Comparison of ENCODE assay signal across 8 cellular contexts in the genomic region with DNA sequence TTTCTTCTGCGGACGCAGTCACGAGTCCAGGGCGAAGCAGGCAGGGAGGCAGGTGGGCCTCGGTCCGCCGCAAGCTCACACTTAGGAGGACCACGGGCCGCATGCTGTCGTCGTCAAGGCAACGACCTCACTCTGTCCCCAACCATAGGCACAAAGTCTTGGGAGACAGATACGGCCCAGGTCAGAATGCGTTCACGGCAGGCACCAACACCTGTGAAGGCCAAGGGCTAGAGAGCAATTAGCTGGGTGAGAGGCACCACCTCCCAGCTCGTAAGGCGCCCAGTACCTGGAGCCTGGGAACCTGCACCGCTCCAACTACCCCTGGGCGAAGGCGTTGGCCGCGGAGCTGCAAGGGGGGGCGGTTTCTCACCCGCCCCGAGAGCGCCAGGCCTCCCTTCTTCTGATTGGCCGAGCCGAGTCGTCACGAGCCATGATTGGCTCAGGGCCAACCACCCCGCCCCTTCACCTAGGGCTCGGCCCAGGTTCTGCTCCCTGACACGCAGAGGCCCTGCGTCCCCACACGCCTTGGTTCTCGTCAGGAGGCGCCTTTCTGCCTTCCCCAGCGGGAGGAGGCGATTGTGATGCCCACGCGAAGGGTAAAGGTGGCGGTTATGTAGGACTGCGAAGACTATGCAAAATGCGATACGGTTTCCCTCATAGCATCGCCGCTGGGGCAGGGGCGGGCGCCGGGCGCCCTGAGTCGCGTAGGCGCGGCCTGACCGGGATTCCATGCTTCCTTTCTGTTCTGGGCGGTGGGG. TPM values are rescaled to one million over a fixed set of nuclear protein-coding genes. Genes with fewer than 3 reads are reported as not detected.
DNase-seq lines count a peak whose midpoint lies in the region; ATAC-seq and TF ChIP-seq lines count a peak whose summit lies in the region.

A gene (minus strand): TSS at position 355 of the 758 bp plus-strand sequence. CDS start 4,540 bp downstream, outside the sequence.

- CTCF ChIA-PET in activated CD8-positive, alpha-beta T cell treated with anti-CD3 and anti-CD28 coated beads for 36 hours (lab: Charles Lee) = interaction anchor here (0.6 to 2.3 kb wide), 6 partner anchors 12 to 265 kb away, joined by 3 to 9 read pairs (median 4); a partner anchor contains a TSS

- DNase-seq in NCI-H2171 treated with DMSO at 0.1 percent for 48 hours (lab: John Stamatoyannopoulos, UW) = peak; percentile 78
- peak; percentile 92 for DNase-seq in activated CD8-positive, alpha-beta T cell treated with anti-CD3 and anti-CD28 coated beads for 36 hours
- peak; percentile 95 for DNase-seq in lower lobe of right lung
- peak; percentile 88 to 90 for DNase-seq in stimulated activated CD4-positive, alpha-beta T cell treated with anti-CD3 and anti-CD28 coated beads, Interleukin-4, amount 100 ng/mL, for 4 hours
- no peak for DNase-seq in H4 (ENCODE audit: low spot score)

- intact Hi-C loops in activated CD8-positive, alpha-beta T cell treated with anti-CD3 and anti-CD28 coated beads for 36 hours (cut with micrococcal nuclease) = no loop called here
- intact Hi-C loops in lower lobe of right lung (cut with DNase I) = no loop called here

- peaks cover 22% of the 10 kb centered on the region for H3K4me1 Mint-ChIP-seq in activated CD8-positive, alpha-beta T cell treated with anti-CD3 and anti-CD28 coated beads for 36 hours (ENCODE audit: low read depth)

- 1% methylated on average over 57 of the region's 57 CpGs for WGBS in ectodermal cell, 2 experiments

- H3K27ac Mint-ChIP-seq in activated CD8-positive, alpha-beta T cell treated with anti-CD3 and anti-CD28 coated beads for 36 hours = peak within 1 kb of the TSS; percentile 14

- H3K9me3 ChIP-seq in ectodermal cell (ENCODE audit: control insufficient read depth, low read length) (no peaks in the 10 kb centered on the region), lower lobe of right lung (no peaks in the 10 kb centered on the region)

- POLR2A ChIA-PET in activated CD8-positive, alpha-beta T cell treated with anti-CD3 and anti-CD28 coated beads for 36 hours (lab: Charles Lee) = interaction anchor here (1.0 to 1.5 kb wide), 2 partner anchors 25 to 38 kb away, joined by 4 read pairs; no protein-coding TSS in a partner anchor

- no peaks in the 10 kb centered on the region for H3K4me1 ChIP-seq in ectodermal cell (ENCODE audit: control insufficient read depth, insufficient read depth, low read length)
- H3K4me1 ChIP-seq in lower lobe of right lung = peaks cover 14% of the 10 kb centered on the region

- no peaks in the 10 kb centered on the region for H3K9me3 Mint-ChIP-seq in activated CD8-positive, alpha-beta T cell treated with anti-CD3 and anti-CD28 coated beads for 36 hours

- H3K27ac ChIP-seq in ectodermal cell (ENCODE audit: insufficient read depth, low read depth, low read length, poor library complexity, severe bottlenecking) (no peak within 1 kb of the TSS), lower lobe of right lung (peak within 1 kb of the TSS; percentile 74)

- ATAC-seq in GM18498 (IDR thresholded peaks at IDR 0.05; ENCODE audit: unreplicated experiment) (peak; percentile 100), HG02852 (IDR thresholded peaks at IDR 0.05; ENCODE audit: unreplicated experiment) (peak; percentile 100), lower lobe of right lung (peak; percentile 97 to 98)
- ATAC-seq in activated CD8-positive, alpha-beta T cell treated with anti-CD3 and anti-CD28 coated beads for 36 hours = peak; percentile 98

- H3K4me3 Mint-ChIP-seq in activated CD8-positive, alpha-beta T cell treated with anti-CD3 and anti-CD28 coated beads for 36 hours = peak within 1 kb of the TSS; percentile 73

- TF ChIP-seq CTCF in activated CD8-positive, alpha-beta T cell treated with anti-CD3 and anti-CD28 coated beads for 36 hours (IDR thresholded peaks at IDR 0.05) = no peak
- no peak for TF ChIP-seq CTCF in lower lobe of right lung (IDR thresholded peaks at IDR 0.05)

- H3K27me3 Mint-ChIP-seq in activated CD8-positive, alpha-beta T cell treated with anti-CD3 and anti-CD28 coated beads for 36 hours = no peaks in the 10 kb centered on the region

- H3K4me3 ChIP-seq in ectodermal cell (ENCODE audit: insufficient read depth, low read depth, low read length) = peak within 1 kb of the TSS; percentile 65
- H3K4me3 ChIP-seq in lower lobe of right lung = peak within 1 kb of the TSS; percentile 74

- peaks cover 11% of the 10 kb centered on the region for H3K27me3 ChIP-seq in ectodermal cell (ENCODE audit: control insufficient read depth, insufficient read depth, low read length, poor library complexity, severe bottlenecking)
- H3K27me3 ChIP-seq in lower lobe of right lung (ENCODE audit: low read depth) = no peaks in the 10 kb centered on the region

- H3K36me3 ChIP-seq in ectodermal cell (ENCODE audit: control insufficient read depth, insufficient read depth, low read length) (no peaks in the 10 kb centered on the region), lower lobe of right lung (no peaks in the 10 kb centered on the region)

- no peaks in the 10 kb centered on the region for H3K36me3 Mint-ChIP-seq in activated CD8-positive, alpha-beta T cell treated with anti-CD3 and anti-CD28 coated beads for 36 hours (ENCODE audit: low read depth)

RNA-seq across cellular contexts. Expression of the gene that starts here (rescaled TPM):
- total RNA-seq in activated CD8-positive, alpha-beta T cell treated with anti-CD3 and anti-CD28 coated beads for 36 hours = 1 to 10 TPM in 1 of 2 experiments, under 1 TPM in 1; 0.83 to 1.0 TPM
- 1.4 TPM for polyA plus RNA-seq in ectodermal cell (2013, experiment 1 of 4)
- 1.0 TPM for polyA plus RNA-seq in ectodermal cell (2013, experiment 2 of 4)
- polyA plus RNA-seq in ectodermal cell (2013, experiment 3 of 4) = 0.85 TPM
- 0.97 TPM for polyA plus RNA-seq in ectodermal cell (2013, experiment 4 of 4)
- 20.9 TPM for total RNA-seq in lower lobe of right lung
- total RNA-seq in H4 (2014; rRNA removed; shearing (Covaris generic)) = 0.02 and 0.31 TPM in 2 replicates

Comparison
In these comparisons a context has a peak if more than half of its experiments do, and no peak if none do; other contexts are left out.
1. RNA of the gene that starts here (total RNA-seq): 20.9 TPM in lower lobe of right lung (single experiment); 0.83 to 1.0 TPM in activated CD8-positive, alpha-beta T cell treated with anti-CD3 and anti-CD28 coated beads for 36 hours and 0.02 to 0.31 TPM in H4; every median in the first group is over 10 times any median in the second.
2. Peak in every context shown above with its lines, with median percentiles within 50 percentile points of each other: ATAC-seq.